In the genomic region with DNA sequence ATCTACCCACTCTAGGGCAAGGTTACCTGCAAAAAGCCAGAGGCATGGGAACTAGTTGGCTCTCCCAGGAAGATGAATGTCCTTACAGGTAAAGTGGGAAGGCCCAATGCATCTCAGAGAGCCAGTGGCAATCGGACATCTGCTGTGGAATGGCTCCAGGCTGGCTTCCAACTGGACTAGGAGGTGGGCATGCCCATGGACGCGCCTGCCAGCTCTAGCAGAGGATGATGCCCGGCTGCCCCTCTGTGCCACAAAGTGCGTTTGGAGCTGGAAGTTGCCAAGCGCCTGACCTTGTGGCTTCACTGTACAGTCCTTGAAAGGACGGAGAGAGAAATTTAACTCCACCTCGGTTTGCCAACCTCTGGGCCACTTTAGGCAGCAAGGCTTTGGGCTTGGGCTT, we compare ENCODE assay signal across 28 cellular contexts.
A peak's percentile ranks its signal among the peaks of the same experiment; 100 is the strongest.
DNase-seq lines count a peak whose midpoint lies in the region; ATAC-seq, FAIRE-seq and TF ChIP-seq lines count a peak whose summit lies in the region.
"Had no signal": no experiment of that assay in that cellular context is flagged by ENCODE, and none has a peak within 500 bp of the region (broad histone marks: within the 10 kb centered on the region; RNA-seq: fewer than 3 reads in every experiment).

No MANE protein-coding gene starts in this region.

- H2AFZ ChIP-seq in H9 (ENCODE audit: low read length) (no peak overlapping the region), H1 (ENCODE audit: low read length) (no peak overlapping the region)

- WGBS in H9 (ENCODE audit: extremely low coverage, insufficient read length, low lambda C conversion rate): no CpG with 5 or more reads among the region's 8 CpGs
- WGBS in H1 (ENCODE audit: extremely low coverage in 1 of 2, insufficient coverage in 1 of 2, insufficient read length in 1 of 2, insufficient replicate concordance in 2 of 2, low coverage in 1 of 2, low lambda C conversion rate in 2 of 2, missing lambda C conversion rate in 1 of 2), 2 experiments: 15% methylated on average over 8 of the region's 8 CpGs; no CpG with 5 or more reads in 1 of the 2 experiments
- WGBS in mesendoderm (ENCODE audit: extremely low coverage, insufficient coverage, low lambda C conversion rate): no CpG with 5 or more reads among the region's 8 CpGs

- DNase-seq in H9 (peak; percentile 32), H1 (ENCODE audit: low read depth in 1 of 2, low spot score in 2 of 2) (no peak), mesendoderm (peak; percentile 4), NCI-H1436 treated with DMSO at 0.1 percent for 48 hours (lab: John Stamatoyannopoulos, UW) (no peak), WERI-Rb-1 (no peak), HT-29 (ENCODE audit: low spot score) (no peak)
- DNase-seq: 8988T; ACHN; BE2C; C1 segment of cervical spinal cord; CD4-positive, alpha-beta memory T cell; CD4-positive, CD25-positive, alpha-beta regulatory T cell; CD8-positive, alpha-beta memory T cell; COR-L47; DMS 273 treated with DMSO at 0.1 percent for 48 hours; DMS153; DMS53; DMS79; DND-41; GDM1 had no signal

- H3K27ac Mint-ChIP-seq in H9: no peak overlapping the region
- H3K27ac Mint-ChIP-seq: CD14-positive monocyte; CD4-positive, alpha-beta memory T cell; CD4-positive, CD25-positive, alpha-beta regulatory T cell; CD8-positive, alpha-beta memory T cell had no signal

- H3K14ac ChIP-seq in H9 (ENCODE audit: insufficient read depth, low read length): no peak overlapping the region
- H3K14ac ChIP-seq in H1 (ENCODE audit: insufficient read length): no peak overlapping the region

- no peak for FAIRE-seq in H1 (lab: Jason Lieb, UNC)
- FAIRE-seq: A204.1, GM12878, GM12892, GM18507, GM19239 had no signal

- no peak for TF ChIP-seq POLR2A in H1 (IDR thresholded peaks at IDR 0.05; ENCODE audit: control extremely low read depth in 1 of 2, low read depth in 2 of 2, low read length in 2 of 2)

- H2BK5ac ChIP-seq in H9 (ENCODE audit: insufficient read length, low read length): no peak overlapping the region
- H2BK5ac ChIP-seq in H1 (ENCODE audit: low read depth, low read length): no peak overlapping the region
- H2BK5ac ChIP-seq in mesendoderm (ENCODE audit: low read length): no peak overlapping the region

- H3K79me1 ChIP-seq in H9 (ENCODE audit: insufficient read depth, low read depth, low read length, poor library complexity, severe bottlenecking): no peaks in the 10 kb centered on the region
- H3K79me1 ChIP-seq in H1 (ENCODE audit: low read depth, low read length): no peaks in the 10 kb centered on the region
- no peaks in the 10 kb centered on the region for H3K79me1 ChIP-seq in mesendoderm (ENCODE audit: low read length)

- H3K4me3 ChIP-seq in H1 (ENCODE audit: extremely low read depth in 1 of 4, insufficient read depth in 2 of 4, low read depth in 3 of 4, low read length in 4 of 4) (no peak overlapping the region), mesendoderm (ENCODE audit: low read length) (no peak overlapping the region), WERI-Rb-1 (ENCODE audit: low read depth, low read length) (no peak overlapping the region)
- H3K4me3 ChIP-seq: BLaER1, GM12878 had no signal

- H2BK15ac ChIP-seq in H9 (ENCODE audit: low read depth, low read length): no peak overlapping the region
- no peak overlapping the region for H2BK15ac ChIP-seq in H1 (ENCODE audit: low read length)
- no peak overlapping the region for H2BK15ac ChIP-seq in mesendoderm (replicated peaks; ENCODE audit: low read depth)

- H3K4me1 ChIP-seq in H9 (ENCODE audit: insufficient read depth, low read length) (no peaks in the 10 kb centered on the region), H1 (replicated peaks in 1 of 4; ENCODE audit: control insufficient read depth in 3 of 4, insufficient read depth in 4 of 4, low read length in 3 of 4) (peaks cover 3 to 10% (median 4%) of the 10 kb centered on the region in 4 experiments; a peak in 5 of 7 replicates), mesendoderm (ENCODE audit: control insufficient read depth, low read depth, low read length) (no peaks in the 10 kb centered on the region)
- H3K4me1 ChIP-seq: BE2C, BLaER1 had no signal

- H3K4me3 Mint-ChIP-seq in H9: peak overlapping the region in 1 of 2 experiments; percentile 14; a peak in 2 of 5 replicates
- H3K4me3 Mint-ChIP-seq: CD4-positive, alpha-beta memory T cell; CD4-positive, CD25-positive, alpha-beta regulatory T cell; CD8-positive, alpha-beta memory T cell had no signal

- H3K9ac ChIP-seq in H9 (ENCODE audit: extremely low read depth, insufficient read length, low read length) (no peak overlapping the region), H1 (replicated peaks in 1 of 4; ENCODE audit: extremely low read depth in 1 of 4, low read depth in 3 of 4, low read length in 3 of 4) (no peak overlapping the region), mesendoderm (ENCODE audit: low read length) (no peak overlapping the region)
- H3K9ac ChIP-seq: BLaER1 had no signal

- TF ChIP-seq CTCF in H9 (conservative IDR thresholded peaks at IDR 0.05) (no peak), H1 (IDR thresholded peaks at IDR 0.05; ENCODE audit: control extremely low read depth in 1 of 3, insufficient read depth in 1 of 3, low read depth in 1 of 3, low read length in 3 of 3) (no peak), WERI-Rb-1 (IDR thresholded peaks at IDR 0.05; ENCODE audit: low read depth, low read length) (no peak)

- H3K4ac ChIP-seq in H9 (ENCODE audit: low read depth, low read length) (no peak overlapping the region), H1 (replicated peaks; ENCODE audit: insufficient read length, low read depth, low read length) (no peak overlapping the region), mesendoderm (ENCODE audit: low read depth, low read length) (no peak overlapping the region)

- no peak overlapping the region for H3K27ac ChIP-seq in H9 (ENCODE audit: insufficient read length, low read depth, low read length)
- no peak overlapping the region for H3K27ac ChIP-seq in H1 (ENCODE audit: low read depth, low read length)
- no peak overlapping the region for H3K27ac ChIP-seq in mesendoderm (ENCODE audit: low read depth, low read length)
- no peak overlapping the region for H3K27ac ChIP-seq in WERI-Rb-1
- H3K27ac ChIP-seq: BLaER1 had no signal

- H3K79me2 ChIP-seq in H9 (ENCODE audit: insufficient read depth, low read length): no peaks in the 10 kb centered on the region
- H3K79me2 ChIP-seq in H1 (ENCODE audit: control insufficient read depth in 1 of 2, insufficient read depth in 2 of 2, low read length in 2 of 2): no peaks in the 10 kb centered on the region
- H3K79me2 ChIP-seq in mesendoderm (ENCODE audit: control insufficient read depth, insufficient read depth, low read length): no peaks in the 10 kb centered on the region

- H3K56ac ChIP-seq in H9 (ENCODE audit: insufficient read length, low read depth, low read length) (no peak overlapping the region), H1 (replicated peaks; ENCODE audit: insufficient read length, low read depth, low read length) (no peak overlapping the region), mesendoderm (ENCODE audit: low read length) (no peak overlapping the region)

- peaks cover 6 to 33% of the 10 kb centered on the region in 2 experiments for H3K4me1 Mint-ChIP-seq in H9
- H3K4me1 Mint-ChIP-seq: CD14-positive monocyte; CD4-positive, CD25-positive, alpha-beta regulatory T cell had no signal

- no peak overlapping the region for H3T11ph ChIP-seq in H9 (ENCODE audit: low read length)

- no peaks in the 10 kb centered on the region for H4K20me1 ChIP-seq in H9 (ENCODE audit: control insufficient read depth, insufficient read depth, insufficient read length)
- H4K20me1 ChIP-seq in H1 (replicated peaks in 1 of 2; ENCODE audit: control insufficient read depth in 1 of 2, insufficient read depth in 2 of 2, low read length in 2 of 2): peaks cover 21 to 27% of the 10 kb centered on the region in 2 experiments

- peaks cover 100% of the 10 kb centered on the region for H3K27me3 Mint-ChIP-seq in H9 (ENCODE audit: low read depth)

- CTCF ChIA-PET in H1 (lab: Charles Lee; ENCODE audit: partially characterized antibody): interaction anchor here (3.4 to 4.5 kb wide), 2 partner anchors 54 to 58 kb away, joined by 16 to 25 read pairs; no protein-coding TSS in a partner anchor

- no peak for ATAC-seq in HG03354 (IDR thresholded peaks at IDR 0.05; ENCODE audit: poor library complexity, severe bottlenecking, unreplicated experiment)
- ATAC-seq: GM12878 had no signal

- peaks cover 3% of the 10 kb centered on the region for H3K23me2 ChIP-seq in H9 (ENCODE audit: insufficient read length, low read depth, low read length, poor library complexity, severe bottlenecking)
- H3K23me2 ChIP-seq in H1 (ENCODE audit: low read depth, low read length): no peaks in the 10 kb centered on the region; the same call in 1 of the 2 replicates

- H3K27me3 ChIP-seq in H9 (ENCODE audit: insufficient read depth, low read length): peaks cover 98% of the 10 kb centered on the region
- H3K27me3 ChIP-seq in H1 (replicated peaks in 1 of 4; ENCODE audit: control insufficient read depth in 3 of 4, extremely low read depth in 1 of 4, insufficient read depth in 3 of 4, low read length in 3 of 4): peaks cover 92 to 100% (median 98%) of the 10 kb centered on the region in 4 experiments
- H3K27me3 ChIP-seq in mesendoderm (ENCODE audit: insufficient read depth, low read length, poor library complexity): peaks cover 80% of the 10 kb centered on the region
- H3K27me3 ChIP-seq in WERI-Rb-1 (ENCODE audit: insufficient read depth, low read depth, severe bottlenecking): peaks cover 86% of the 10 kb centered on the region

- H3K4me2 ChIP-seq in H9 (ENCODE audit: insufficient read depth, insufficient read length, low read length) (no peak overlapping the region), H1 (ENCODE audit: insufficient read depth in 1 of 2, low read depth in 2 of 2, low read length in 2 of 2) (no peak overlapping the region; a peak in 1 of 4 replicates), mesendoderm (ENCODE audit: low read length) (no peak overlapping the region)
- H3K4me2 ChIP-seq: BLaER1 had no signal

- no peak overlapping the region for H2BK12ac ChIP-seq in H9 (ENCODE audit: insufficient read length, low read depth, low read length)
- H2BK12ac ChIP-seq in H1 (ENCODE audit: low read depth, low read length): no peak overlapping the region

- peaks cover 4 to 5% of the 10 kb centered on the region in 2 experiments; a peak in 2 of 5 replicates for H3K9me3 Mint-ChIP-seq in H9

- POLR2A ChIA-PET in H1 (lab: Charles Lee; ENCODE audit: partially characterized antibody): interaction anchor here (1.0 kb wide), 1 partner anchor 56 kb away, joined by 3 read pairs; no protein-coding TSS in a partner anchor

- H3K23ac ChIP-seq in H9 (ENCODE audit: insufficient read length, low read depth, low read length) (no peak overlapping the region), H1 (ENCODE audit: insufficient read length) (no peak overlapping the region), mesendoderm (ENCODE audit: low read length) (no peak overlapping the region)

- H3K9me3 ChIP-seq in H9 (ENCODE audit: control insufficient read depth, low read depth, low read length): no peaks in the 10 kb centered on the region
- H3K9me3 ChIP-seq in H1 (ENCODE audit: insufficient read depth in 2 of 2, low read depth in 1 of 2, low read length in 1 of 2): no peaks in the 10 kb centered on the region
- H3K9me3 ChIP-seq in WERI-Rb-1 (ENCODE audit: severe bottlenecking): peaks cover under 1% of the 10 kb centered on the region
- H3K9me3 ChIP-seq: BE2C had no signal

- H2BK120ac ChIP-seq in H9 (ENCODE audit: low read depth, low read length, poor library complexity, severe bottlenecking) (no peak overlapping the region), H1 (replicated peaks; ENCODE audit: low read depth, low read length) (peak overlapping the region; percentile 23), mesendoderm (ENCODE audit: low read depth, low read length) (no peak overlapping the region)

- TF ChIP-seq RAD21 in H1 (IDR thresholded peaks at IDR 0.05 in 1 of 2, conservative IDR thresholded peaks at IDR 0.05 in 1 of 2; ENCODE audit: low read depth in 2 of 2, low read length in 2 of 2): no peak

- H4K5ac ChIP-seq in H9 (ENCODE audit: insufficient read length, low read depth, low read length) (no peak overlapping the region), H1 (ENCODE audit: insufficient read length, low read depth, low read length) (no peak overlapping the region), mesendoderm (ENCODE audit: low read length) (no peak overlapping the region)

- H4K8ac ChIP-seq in H9 (replicated peaks; ENCODE audit: insufficient read length, low read depth, low read length) (no peak overlapping the region), H1 (ENCODE audit: extremely low read depth, insufficient read depth, low read length) (no peak overlapping the region), mesendoderm (ENCODE audit: low read depth, low read length) (no peak overlapping the region)

- H2AK5ac ChIP-seq in H9 (ENCODE audit: insufficient read length, low read length) (no peak overlapping the region), H1 (ENCODE audit: low read depth, low read length) (no peak overlapping the region; the same call in 1 of the 2 replicates), mesendoderm (ENCODE audit: low read length) (no peak overlapping the region)

- TF ChIP-seq EP300 in H1 (IDR thresholded peaks at IDR 0.05; ENCODE audit: borderline replicate concordance in 1 of 2, low read depth in 2 of 2, low read length in 2 of 2): no peak

- no peak overlapping the region for H2BK20ac ChIP-seq in H9 (ENCODE audit: low read depth, low read length, poor library complexity, severe bottlenecking)
- peak overlapping the region; percentile 63; the same call in 1 of the 2 replicates for H2BK20ac ChIP-seq in H1 (ENCODE audit: low read length)

- H3K36me3 ChIP-seq in H1 (ENCODE audit: control insufficient read depth in 2 of 4, insufficient read depth in 4 of 4, low read length in 3 of 4) (no peaks in the 10 kb centered on the region), mesendoderm (ENCODE audit: control insufficient read depth, insufficient read depth, low read length) (no peaks in the 10 kb centered on the region), WERI-Rb-1 (no peaks in the 10 kb centered on the region)
- H3K36me3 ChIP-seq: BE2C, BLaER1 had no signal

- H3K18ac ChIP-seq in H9 (ENCODE audit: insufficient read length, low read depth, low read length) (no peak overlapping the region), H1 (ENCODE audit: extremely low read depth, low read length) (no peak overlapping the region), mesendoderm (ENCODE audit: low read length) (no peak overlapping the region)

- no peaks in the 10 kb centered on the region; a peak in 1 of 7 replicates for H3K36me3 Mint-ChIP-seq in H9 (ENCODE audit: insufficient read depth in 1 of 3, low read depth in 3 of 3)
- H3K36me3 Mint-ChIP-seq: CD14-positive monocyte; CD4-positive, CD25-positive, alpha-beta regulatory T cell; CD8-positive, alpha-beta memory T cell had no signal

- no peak overlapping the region for H4K91ac ChIP-seq in H9 (ENCODE audit: insufficient read length, low read depth, low read length)
- H4K91ac ChIP-seq in H1 (replicated peaks; ENCODE audit: insufficient read length, low read length): no peak overlapping the region

Comparison
In these comparisons a context has a peak if more than half of its experiments do, and no peak if none do; other contexts are left out.
1. DNase-seq: peak in H9 (single experiment) and mesendoderm (single experiment); none in H1 (0 of 2), NCI-H1436 treated with DMSO at 0.1 percent for 48 hours (single experiment), WERI-Rb-1 (single experiment) and HT-29 (single experiment).